ENCODE assay signal across 20 cellular contexts in genomic region chr12:124665516-124665915, GRCh38.
DNase-seq lines count a peak whose midpoint lies in the region; TF ChIP-seq lines count a peak whose summit lies in the region.
"Had no signal": no experiment of that assay in that cellular context is flagged by ENCODE, and none has a peak within 500 bp of the region (broad histone marks: within the 10 kb centered on the region; RNA-seq: fewer than 3 reads in every experiment).

No MANE protein-coding gene starts in this region.

- H3K36me3 Mint-ChIP-seq in Calu3 (ENCODE audit: insufficient read depth, unreplicated experiment): no peaks in the 10 kb centered on the region
- H3K36me3 Mint-ChIP-seq in activated naive CD8-positive, alpha-beta T cell treated with anti-CD3 and anti-CD28 coated beads for 36 hours: peaks cover 5% of the 10 kb centered on the region
- H3K36me3 Mint-ChIP-seq: stimulated activated effector memory CD8-positive, alpha-beta T cell treated with anti-CD3 and anti-CD28 coated beads, Interleukin-12 subunit alpha, Interleukin-12 subunit beta, amount 100 ng/mL, for 72 hours had no signal

- H3K4me1 ChIP-seq in mesodermal cell (ENCODE audit: control insufficient read depth, insufficient read depth, low read length, poor library complexity, severe bottlenecking) (peaks cover 12% of the 10 kb centered on the region), Peyer's patch (no peaks in the 10 kb centered on the region)

- TF ChIP-seq POLR2A in Peyer's patch (IDR thresholded peaks at IDR 0.05): no peak

- H3K27ac ChIP-seq in coronary artery (peak overlapping the region; percentile 27 to 48), mesodermal cell (ENCODE audit: low read depth, low read length, severe bottlenecking) (peak overlapping the region; percentile 66), Peyer's patch (no peak overlapping the region)
- H3K27ac ChIP-seq: colonic mucosa, ovary, sigmoid colon had no signal

- H3K4me1 Mint-ChIP-seq in Calu3 (ENCODE audit: low read depth, unreplicated experiment): peaks cover 10% of the 10 kb centered on the region
- H3K4me1 Mint-ChIP-seq in activated naive CD8-positive, alpha-beta T cell treated with anti-CD3 and anti-CD28 coated beads for 36 hours: no peaks in the 10 kb centered on the region
- H3K4me1 Mint-ChIP-seq: naive B cell; stimulated activated effector memory CD8-positive, alpha-beta T cell treated with anti-CD3 and anti-CD28 coated beads, Interleukin-12 subunit alpha, Interleukin-12 subunit beta, amount 100 ng/mL, for 72 hours had no signal

- peaks cover 2% of the 10 kb centered on the region for H3K9me3 Mint-ChIP-seq in Calu3 (ENCODE audit: low read depth, unreplicated experiment)
- peaks cover 3% of the 10 kb centered on the region for H3K9me3 Mint-ChIP-seq in activated naive CD8-positive, alpha-beta T cell treated with anti-CD3 and anti-CD28 coated beads for 36 hours

- 89% methylated on average over 2 of the region's 2 CpGs; no CpG with 5 or more reads in 1 of the 2 experiments for WGBS in mesodermal cell (ENCODE audit: insufficient coverage in 2 of 2), 2 experiments

- TF ChIP-seq CTCF in coronary artery (IDR thresholded peaks at IDR 0.05) (no peak), Calu3 (IDR thresholded peaks at IDR 0.05; ENCODE audit: unreplicated experiment) (no peak), Peyer's patch (IDR thresholded peaks at IDR 0.05) (no peak), foreskin fibroblast (IDR thresholded peaks at IDR 0.05; ENCODE audit: low read depth, low read length) (no peak)

- H3K9me3 ChIP-seq in mesodermal cell (ENCODE audit: control insufficient read depth, low read length) (peaks cover 17% of the 10 kb centered on the region), Peyer's patch (no peaks in the 10 kb centered on the region)
- H3K9me3 ChIP-seq: colonic mucosa, ovary had no signal

- BruUV-seq in Calu3 (replicated peaks; lab: Mats Ljungman, UMichigan): no TSS peak

- CTCF ChIA-PET in Calu3 (lab: Charles Lee): no interaction called here

- no peaks in the 10 kb centered on the region for H3K27me3 Mint-ChIP-seq in Calu3 (ENCODE audit: unreplicated experiment)
- H3K27me3 Mint-ChIP-seq in activated naive CD8-positive, alpha-beta T cell treated with anti-CD3 and anti-CD28 coated beads for 36 hours: no peaks in the 10 kb centered on the region

- intact Hi-C loops in Calu3 (cut with micrococcal nuclease; ENCODE audit: unreplicated experiment): loop anchor here (1.0 kb wide), 1 partner anchor 31 kb away; no protein-coding TSS in a partner anchor

- H3K36me3 ChIP-seq in mesodermal cell (ENCODE audit: control insufficient read depth, insufficient read depth, low read length) (no peaks in the 10 kb centered on the region), Peyer's patch (no peaks in the 10 kb centered on the region)
- H3K36me3 ChIP-seq: colonic mucosa, MG63, ovary, sigmoid colon had no signal

- peak; percentile 43 for DNase-seq in M059J (ENCODE audit: low read depth)
- DNase-seq in coronary artery (ENCODE audit: low spot score): no peak
- DNase-seq in Calu3: no peak
- no peak for DNase-seq in activated naive CD8-positive, alpha-beta T cell treated with anti-CD3 and anti-CD28 coated beads for 36 hours
- DNase-seq in Peyer's patch: no peak
- no peak for DNase-seq in foreskin fibroblast
- DNase-seq: activated CD4-positive, alpha-beta T cell treated with anti-CD3 and anti-CD28 coated beads for 1 hour; activated naive CD4-positive, alpha-beta T cell treated with anti-CD3 and anti-CD28 coated beads, Interleukin-2, amount 50 U/mL, for 16 hours; activated T-cell treated with anti-CD3 and anti-CD28 coated beads, Interleukin-2, amount 50 U/mL, for 72 hours; AML-193; colonic mucosa; MG63; naive B cell; NCI-H1417 treated with DMSO at 0.1 percent for 48 hours; NCI-H526; ovary; SW 1271 had no signal

- H3K27me3 ChIP-seq in Peyer's patch: no peaks in the 10 kb centered on the region
- H3K27me3 ChIP-seq: colonic mucosa, MG63, ovary, sigmoid colon had no signal

- no peak overlapping the region for H3K4me3 Mint-ChIP-seq in Calu3 (ENCODE audit: low read depth, unreplicated experiment)
- no peak overlapping the region for H3K4me3 Mint-ChIP-seq in activated naive CD8-positive, alpha-beta T cell treated with anti-CD3 and anti-CD28 coated beads for 36 hours
- H3K4me3 Mint-ChIP-seq: activated T-cell treated with anti-CD3 and anti-CD28 coated beads, Interleukin-2, amount 50 U/mL, for 72 hours; naive B cell; stimulated activated effector memory CD8-positive, alpha-beta T cell treated with anti-CD3 and anti-CD28 coated beads, Interleukin-12 subunit alpha, Interleukin-12 subunit beta, amount 100 ng/mL, for 72 hours had no signal

- H3K4me3 ChIP-seq in coronary artery (no peak overlapping the region), mesodermal cell (ENCODE audit: extremely low read depth, insufficient read depth, low read length, poor library complexity, severe bottlenecking) (no peak overlapping the region), Peyer's patch (no peak overlapping the region), foreskin fibroblast (ENCODE audit: low read depth in 1 of 2, low read length in 2 of 2) (no peak overlapping the region)
- H3K4me3 ChIP-seq: colonic mucosa, MG63, ovary, sigmoid colon had no signal

- H3K27ac Mint-ChIP-seq in Calu3 (ENCODE audit: unreplicated experiment): no peak overlapping the region
- no peak overlapping the region for H3K27ac Mint-ChIP-seq in activated naive CD8-positive, alpha-beta T cell treated with anti-CD3 and anti-CD28 coated beads for 36 hours
- H3K27ac Mint-ChIP-seq: activated T-cell treated with anti-CD3 and anti-CD28 coated beads, Interleukin-2, amount 50 U/mL, for 72 hours; stimulated activated effector memory CD8-positive, alpha-beta T cell treated with anti-CD3 and anti-CD28 coated beads, Interleukin-12 subunit alpha, Interleukin-12 subunit beta, amount 100 ng/mL, for 72 hours had no signal

Comparison
In these comparisons a context has a peak if more than half of its experiments do, and no peak if none do; other contexts are left out.
1. H3K27ac ChIP-seq: peak in coronary artery (2 of 2) and mesodermal cell (single experiment); none in Peyer's patch (0 of 4).